In the genomic region with DNA sequence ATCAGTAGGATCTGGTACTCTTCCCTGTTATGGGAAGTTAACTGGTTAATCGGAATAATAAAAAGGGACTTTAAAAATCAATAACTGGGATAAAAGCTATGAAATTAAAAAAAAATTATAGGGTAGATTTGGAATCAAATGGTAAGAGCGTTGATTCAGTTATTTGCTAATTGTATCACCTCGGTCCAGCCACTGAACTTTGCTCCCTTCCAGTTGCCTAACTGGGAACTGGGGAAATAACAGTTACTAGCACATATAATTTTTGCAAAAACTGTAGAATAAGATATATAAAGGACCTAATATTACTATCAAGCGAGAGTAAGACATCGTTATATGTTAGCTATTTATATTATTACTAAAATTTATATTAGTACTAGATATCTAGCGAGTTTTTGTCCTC, we compare ENCODE assay signal across 11 cellular contexts.
"Had no signal": no experiment of that assay in that cellular context is flagged by ENCODE, and none has a peak within 500 bp of the region (broad histone marks: within the 10 kb centered on the region; RNA-seq: fewer than 3 reads in every experiment).

No MANE protein-coding gene starts in this region.

- H3K27ac ChIP-seq: GM23248 had no signal

- H3K36me3 ChIP-seq: HAP-1 had no signal

- H3K4me3 ChIP-seq: GM23248, GM23338, HAP-1 had no signal

- H3K4me1 ChIP-seq: HAP-1 had no signal

- DNase-seq: GM23248, GOT3, H7, H9, HCEC 1CT, HFFc6 had no signal

- FAIRE-seq: H1, H54 had no signal

- H3K4me2 ChIP-seq: GM23338 had no signal

- H3K9ac ChIP-seq: GM23248 had no signal

- H3K9me3 ChIP-seq: HAP-1 had no signal

- ATAC-seq: GM23338, HCT116 had no signal

- H2AFZ ChIP-seq: GM23248, GM23338 had no signal
